20 cellular contexts compared by ENCODE assay signal in the genomic region with DNA sequence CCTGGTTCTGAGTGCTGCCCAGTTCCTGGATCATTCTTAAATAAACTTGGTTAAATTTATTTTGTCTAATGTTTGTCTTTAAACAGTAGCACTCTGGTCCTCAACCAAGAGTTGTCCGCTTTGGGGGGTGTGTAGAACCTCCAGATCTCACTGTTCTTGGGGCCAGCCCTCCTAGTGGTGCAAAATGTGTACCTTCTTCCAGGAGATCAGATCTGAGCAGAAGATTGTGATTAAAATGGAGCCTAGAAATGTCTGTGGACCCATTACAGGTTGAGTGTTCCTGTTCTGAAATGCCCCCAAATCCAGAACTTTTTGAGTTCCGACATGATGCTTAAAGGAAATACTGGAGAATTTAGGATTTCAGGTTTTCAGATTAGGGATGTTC. TPM values are rescaled to one million over a fixed set of nuclear protein-coding genes. Genes with fewer than 3 reads are reported as not detected.
"Had no signal": no experiment of that assay in that cellular context is flagged by ENCODE, and none has a peak within 500 bp of the region (broad histone marks: within the 10 kb centered on the region; RNA-seq: fewer than 3 reads in every experiment).

No MANE protein-coding gene starts in this region.

- H3K36me3 ChIP-seq: pancreas had no signal

- DNase-seq: effector CD4-positive, alpha-beta T cell; endodermal cell; foreskin keratinocyte; heart left ventricle; hippocampal formation; islet precursor cell; left ventricle myocardium inferior; lower lobe of right lung; naive B cell; occipital lobe; pancreas; right cardiac atrium; stimulated activated CD4-positive, alpha-beta T cell treated with anti-CD3 and anti-CD28 coated beads, Interleukin-12 subunit alpha, Interleukin-12 subunit beta, amount 100 ng/mL, for 4 hours; stimulated activated naive CD4-positive, alpha-beta T cell; upper lobe of right lung had no signal

- FAIRE-seq: endothelial cell of umbilical vein, pancreas, small intestine had no signal

- H3K9me3 ChIP-seq: heart left ventricle, left ventricle myocardium inferior, lower lobe of right lung, pancreas, tibial artery, upper lobe of right lung, vagina had no signal

- H3K4me3 ChIP-seq: coronary artery, heart left ventricle, left ventricle myocardium inferior, lower lobe of right lung, pancreas, tibial artery, upper lobe of right lung, vagina had no signal

- H3K4me1 ChIP-seq: heart left ventricle, left ventricle myocardium inferior, lower lobe of right lung, upper lobe of right lung, vagina had no signal

- H3K27ac ChIP-seq: coronary artery, foreskin keratinocyte, heart left ventricle, left ventricle myocardium inferior, lower lobe of right lung, pancreas, upper lobe of right lung, vagina had no signal

- H3K27me3 ChIP-seq: foreskin keratinocyte, heart left ventricle, pancreas, tibial artery, upper lobe of right lung, vagina had no signal

RNA-seq across cellular contexts. Expression of gene CLEC18A, which starts 46.0 kb away (rescaled TPM):
- total RNA-seq: occipital lobe had no signal
